In the genomic region with DNA sequence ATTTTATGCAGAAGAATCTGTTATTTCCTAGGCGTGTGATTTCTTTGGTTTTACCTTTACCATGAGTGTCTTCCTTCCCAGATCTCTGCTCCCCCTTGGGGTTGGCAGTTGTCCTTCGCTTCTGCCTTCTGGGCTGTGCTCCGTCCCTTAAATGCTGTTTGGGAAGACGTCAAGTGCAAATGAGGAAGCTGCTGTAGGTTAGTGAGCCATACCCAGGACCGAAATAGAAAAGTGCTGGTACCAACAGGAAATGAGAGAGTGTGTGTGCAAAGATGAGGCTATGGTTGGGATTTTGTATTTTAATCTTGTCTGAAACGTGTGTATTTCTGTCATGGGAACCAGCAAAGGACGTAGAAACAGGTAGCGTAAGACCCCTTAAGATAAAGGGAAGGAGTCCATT, we compare ENCODE assay signal across 11 cellular contexts.
A peak's percentile ranks its signal among the peaks of the same experiment; 100 is the strongest.
DNase-seq lines count a peak whose midpoint lies in the region; ATAC-seq lines count a peak whose summit lies in the region.
"Had no signal": no experiment of that assay in that cellular context is flagged by ENCODE, and none has a peak within 500 bp of the region (broad histone marks: within the 10 kb centered on the region; RNA-seq: fewer than 3 reads in every experiment).

No MANE protein-coding gene starts in this region.

- ATAC-seq in CD4-positive, CD25-positive, alpha-beta regulatory T cell (ENCODE audit: low read depth in 2 of 2): peak; percentile 38 to 49
- peak; percentile 40 for ATAC-seq in GM19043 (IDR thresholded peaks at IDR 0.05; ENCODE audit: low read depth, unreplicated experiment)
- peak; percentile 44 for ATAC-seq in HG03469 (IDR thresholded peaks at IDR 0.05; ENCODE audit: unreplicated experiment)

- H3K4me3 ChIP-seq in CD4-positive, CD25-positive, alpha-beta regulatory T cell (ENCODE audit: low read depth, low read length): peak overlapping the region; percentile 39
- no peak overlapping the region for H3K4me3 ChIP-seq in SJCRH30
- H3K4me3 ChIP-seq: left ventricle myocardium inferior had no signal

- peaks cover 0 to 11% (median 3%) of the 10 kb centered on the region in 7 donors for H3K9me3 Mint-ChIP-seq in CD4-positive, CD25-positive, alpha-beta regulatory T cell

- no peaks in the 10 kb centered on the region for H3K27me3 Mint-ChIP-seq in CD4-positive, CD25-positive, alpha-beta regulatory T cell

- H3K36me3 Mint-ChIP-seq in CD4-positive, CD25-positive, alpha-beta regulatory T cell: peaks cover 5% of the 10 kb centered on the region

- no peaks in the 10 kb centered on the region for H3K27me3 ChIP-seq in CD4-positive, CD25-positive, alpha-beta regulatory T cell (ENCODE audit: control insufficient read depth, insufficient read depth, low read length)
- H3K27me3 ChIP-seq in SJCRH30: no peaks in the 10 kb centered on the region

- no peak overlapping the region for H3K27ac ChIP-seq in CD4-positive, CD25-positive, alpha-beta regulatory T cell (ENCODE audit: insufficient read depth, low read length, poor library complexity, severe bottlenecking)
- H3K27ac ChIP-seq in SJCRH30: no peak overlapping the region

- DNase-seq in CD4-positive, CD25-positive, alpha-beta regulatory T cell: no peak
- DNase-seq in germinal center (ENCODE audit: low spot score): peak; percentile 60
- DNase-seq in ureter (ENCODE audit: low spot score): no peak
- no peak for DNase-seq in HPDE6-E6E7 (ENCODE audit: extremely low spot score)
- DNase-seq in NCI-H774 (lab: John Stamatoyannopoulos, UW): no peak
- no peak for DNase-seq in SJCRH30
- DNase-seq: activated naive CD4-positive, alpha-beta T cell treated with anti-CD3 and anti-CD28 coated beads for 36 hours; HCEC 1CT; left ventricle myocardium inferior had no signal

- no peaks in the 10 kb centered on the region for H3K9me3 ChIP-seq in CD4-positive, CD25-positive, alpha-beta regulatory T cell (ENCODE audit: control insufficient read depth in 2 of 2, low read length in 2 of 2)
- no peaks in the 10 kb centered on the region for H3K9me3 ChIP-seq in SJCRH30 (replicated peaks)
- H3K9me3 ChIP-seq: left ventricle myocardium inferior had no signal

- no peaks in the 10 kb centered on the region for H3K36me3 ChIP-seq in CD4-positive, CD25-positive, alpha-beta regulatory T cell (ENCODE audit: control insufficient read depth, insufficient read depth, low read length)
- H3K36me3 ChIP-seq in SJCRH30: no peaks in the 10 kb centered on the region
- H3K36me3 ChIP-seq: left ventricle myocardium inferior had no signal

- peak overlapping the region in 1 of 4 donors; percentile 29 for H3K4me3 Mint-ChIP-seq in CD4-positive, CD25-positive, alpha-beta regulatory T cell
- H3K4me3 Mint-ChIP-seq: activated naive CD4-positive, alpha-beta T cell treated with anti-CD3 and anti-CD28 coated beads for 36 hours had no signal

- H3K4me1 ChIP-seq in CD4-positive, CD25-positive, alpha-beta regulatory T cell (ENCODE audit: control insufficient read depth, insufficient read depth, low read length, poor library complexity, severe bottlenecking): peaks cover 10% of the 10 kb centered on the region
- H3K4me1 ChIP-seq in SJCRH30: no peaks in the 10 kb centered on the region

- peak overlapping the region in 1 of 3 donors; percentile 6 for H3K27ac Mint-ChIP-seq in CD4-positive, CD25-positive, alpha-beta regulatory T cell
- H3K27ac Mint-ChIP-seq: activated naive CD4-positive, alpha-beta T cell treated with anti-CD3 and anti-CD28 coated beads for 36 hours had no signal

- H3K4me1 Mint-ChIP-seq in CD4-positive, CD25-positive, alpha-beta regulatory T cell: peaks cover 7 to 17% (median 9%) of the 10 kb centered on the region in 4 donors
